Comparison of ENCODE assay signal across 2 cellular contexts in the genomic region with DNA sequence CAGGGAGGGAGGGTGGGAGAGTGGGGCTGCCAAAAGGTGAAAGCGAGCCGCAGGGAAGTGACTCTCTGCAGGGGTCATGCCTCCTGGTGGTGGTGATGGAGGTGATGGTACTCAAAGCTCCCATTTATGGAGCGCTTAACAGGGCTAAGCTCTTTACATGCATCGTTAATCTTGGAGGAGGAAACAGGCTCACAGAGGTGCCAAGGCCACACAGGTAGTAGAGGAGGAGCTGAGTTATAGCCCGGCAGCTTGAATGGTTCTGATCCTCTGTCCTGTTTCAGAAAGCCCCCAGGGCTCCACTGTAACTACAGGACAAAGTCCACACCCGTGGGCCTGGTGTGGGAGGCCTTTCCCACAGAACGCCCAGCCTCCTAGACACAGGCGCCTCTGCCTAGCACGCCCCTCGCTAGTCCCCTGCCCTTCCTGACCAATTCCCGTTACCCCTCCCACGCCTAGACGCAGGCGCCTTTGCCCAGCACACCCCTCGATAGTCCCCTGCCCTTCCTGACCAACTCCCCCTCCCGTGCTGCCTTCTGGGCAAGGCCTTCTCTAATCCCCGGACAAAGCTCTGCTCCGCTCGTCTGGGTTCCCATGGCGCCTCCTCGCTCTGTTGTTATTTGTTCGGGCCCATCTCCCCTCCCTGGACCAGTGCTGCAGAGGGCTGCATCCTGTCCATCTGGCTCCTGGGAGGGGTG.
A peak's percentile ranks its signal among the peaks of the same experiment; 100 is the strongest.
TF ChIP-seq lines count a peak whose summit lies in the region.

No MANE protein-coding gene starts in this region.

TF ChIP-seq in IMR-90, 13 proteins besides CTCF, POLR2A, EP300 and RAD21:
- TF ChIP-seq MXI1 (IDR thresholded peaks at IDR 0.05; ENCODE audit: borderline replicate concordance, low read depth, low read length) = no peak
- TF ChIP-seq FOS (IDR thresholded peaks at IDR 0.05; ENCODE audit: low read depth, low read length) = no peak
- TF ChIP-seq RCOR1 (IDR thresholded peaks at IDR 0.05; ENCODE audit: insufficient replicate concordance, low read length) = no peak
- TF ChIP-seq CEBPB (IDR thresholded peaks at IDR 0.05; ENCODE audit: low read depth, low read length) = no peak

TF ChIP-seq in HepG2, 621 proteins besides CTCF, POLR2A, EP300 and RAD21 (continues in another document):
- TF ChIP-seq ZNF331 (CRISPR knock-in tag; IDR thresholded peaks at IDR 0.05) (peak; percentile 33; the same call in 1 of the 2 replicates), GFI1 (CRISPR knock-in tag; IDR thresholded peaks at IDR 0.05; ENCODE audit: borderline replicate concordance) (0 out of 2 replicates have a peak, but pooled peaks have one; percentile 45), NONO (IDR thresholded peaks at IDR 0.05) (no peak), NONO (CRISPR knock-in tag; conservative IDR thresholded peaks at IDR 0.05) (peak; percentile 47; the same call in 1 of the 2 replicates), HDAC6 (IDR thresholded peaks at IDR 0.05; ENCODE audit: low read depth, low read length) (no peak), SPEN (CRISPR knock-in tag; IDR thresholded peaks at IDR 0.05; ENCODE audit: low read depth) (peak; percentile 69; the same call in 1 of the 2 replicates), ZNF230 (CRISPR knock-in tag; IDR thresholded peaks at IDR 0.05) (0 out of 2 replicates have a peak, but pooled peaks have one; percentile 59), ZNF280D (CRISPR knock-in tag; IDR thresholded peaks at IDR 0.05) (0 out of 2 replicates have a peak, but pooled peaks have one; percentile 46), MAZ (IDR thresholded peaks at IDR 0.05; ENCODE audit: borderline replicate concordance, low read depth, low read length) (peak; percentile 48; the same call in 1 of the 2 replicates), MAZ (CRISPR knock-in tag; IDR thresholded peaks at IDR 0.05; ENCODE audit: low read depth) (no peak; the same call in 1 of the 2 replicates), ZFX (CRISPR knock-in tag; IDR thresholded peaks at IDR 0.05; ENCODE audit: low read depth) (peak; percentile 74), SP4 (CRISPR knock-in tag; IDR thresholded peaks at IDR 0.05) (peak; percentile 53; the same call in 1 of the 2 replicates), SP5 (CRISPR knock-in tag; IDR thresholded peaks at IDR 0.05; ENCODE audit: borderline replicate concordance, low read depth) (no peak; the same call in 1 of the 2 replicates), NR2C2 (CRISPR knock-in tag; IDR thresholded peaks at IDR 0.05; ENCODE audit: borderline replicate concordance) (peak; percentile 30; the same call in 1 of the 2 replicates), GATAD1 (CRISPR knock-in tag; IDR thresholded peaks at IDR 0.05) (0 out of 2 replicates have a peak, but pooled peaks have one; percentile 36), ZNF280B (CRISPR knock-in tag; IDR thresholded peaks at IDR 0.05; ENCODE audit: borderline replicate concordance) (peak; percentile 73; the same call in 1 of the 2 replicates), YEATS4 (CRISPR knock-in tag; IDR thresholded peaks at IDR 0.05; ENCODE audit: borderline replicate concordance) (peak; percentile 58; the same call in 1 of the 2 replicates), SMC3 (IDR thresholded peaks at IDR 0.05; ENCODE audit: low read length) (peak; percentile 32; the same call in 1 of the 2 replicates), POGZ (CRISPR knock-in tag; IDR thresholded peaks at IDR 0.05) (0 out of 2 replicates have a peak, but pooled peaks have one; percentile 30), TGIF2 (CRISPR knock-in tag; IDR thresholded peaks at IDR 0.05) (peak; percentile 46; the same call in 1 of the 2 replicates), ZNF430 (CRISPR knock-in tag; IDR thresholded peaks at IDR 0.05) (no peak), PRMT3 (CRISPR knock-in tag; IDR thresholded peaks at IDR 0.05; ENCODE audit: borderline replicate concordance, low read depth) (no peak), CCDC6 (CRISPR knock-in tag; IDR thresholded peaks at IDR 0.05) (0 out of 2 replicates have a peak, but pooled peaks have one; percentile 79), PITX1 (CRISPR knock-in tag; IDR thresholded peaks at IDR 0.05) (peak; percentile 81), BCL6 (CRISPR knock-in tag; IDR thresholded peaks at IDR 0.05) (0 out of 2 replicates have a peak, but pooled peaks have one; percentile 24), ZNF205 (CRISPR knock-in tag; IDR thresholded peaks at IDR 0.05) (0 out of 2 replicates have a peak, but pooled peaks have one; percentile 24), GTF3A (CRISPR knock-in tag; conservative IDR thresholded peaks at IDR 0.05) (no peak), ZNF253 (CRISPR knock-in tag; IDR thresholded peaks at IDR 0.05; ENCODE audit: borderline replicate concordance) (0 out of 2 replicates have a peak, but pooled peaks have one; percentile 35), ZBTB38 (CRISPR knock-in tag; IDR thresholded peaks at IDR 0.05) (peak; percentile 70; the same call in 1 of the 2 replicates), ZSCAN12 (CRISPR knock-in tag; IDR thresholded peaks at IDR 0.05) (no peak), ZNF720 (CRISPR knock-in tag; IDR thresholded peaks at IDR 0.05) (no peak), RFXANK (CRISPR knock-in tag; IDR thresholded peaks at IDR 0.05) (0 out of 2 replicates have a peak, but pooled peaks have one; percentile 26), HNF4G (IDR thresholded peaks at IDR 0.05; ENCODE audit: borderline replicate concordance, low read depth, low read length) (peak; percentile 84), HNF4G (CRISPR knock-in tag; IDR thresholded peaks at IDR 0.05; ENCODE audit: borderline replicate concordance, low read depth) (peak; percentile 77), NFKBIZ (CRISPR knock-in tag; IDR thresholded peaks at IDR 0.05) (no peak), ZNF652 (CRISPR knock-in tag; IDR thresholded peaks at IDR 0.05; ENCODE audit: borderline replicate concordance, low read depth) (no peak), NR1H2 (CRISPR knock-in tag; IDR thresholded peaks at IDR 0.05; ENCODE audit: borderline replicate concordance, low read depth) (no peak), KDM6A (CRISPR knock-in tag; IDR thresholded peaks at IDR 0.05; ENCODE audit: low read depth) (peak; percentile 42; the same call in 1 of the 2 replicates), ZNF414 (CRISPR knock-in tag; IDR thresholded peaks at IDR 0.05) (no peak)
- TF ChIP-seq, protein P1, sequence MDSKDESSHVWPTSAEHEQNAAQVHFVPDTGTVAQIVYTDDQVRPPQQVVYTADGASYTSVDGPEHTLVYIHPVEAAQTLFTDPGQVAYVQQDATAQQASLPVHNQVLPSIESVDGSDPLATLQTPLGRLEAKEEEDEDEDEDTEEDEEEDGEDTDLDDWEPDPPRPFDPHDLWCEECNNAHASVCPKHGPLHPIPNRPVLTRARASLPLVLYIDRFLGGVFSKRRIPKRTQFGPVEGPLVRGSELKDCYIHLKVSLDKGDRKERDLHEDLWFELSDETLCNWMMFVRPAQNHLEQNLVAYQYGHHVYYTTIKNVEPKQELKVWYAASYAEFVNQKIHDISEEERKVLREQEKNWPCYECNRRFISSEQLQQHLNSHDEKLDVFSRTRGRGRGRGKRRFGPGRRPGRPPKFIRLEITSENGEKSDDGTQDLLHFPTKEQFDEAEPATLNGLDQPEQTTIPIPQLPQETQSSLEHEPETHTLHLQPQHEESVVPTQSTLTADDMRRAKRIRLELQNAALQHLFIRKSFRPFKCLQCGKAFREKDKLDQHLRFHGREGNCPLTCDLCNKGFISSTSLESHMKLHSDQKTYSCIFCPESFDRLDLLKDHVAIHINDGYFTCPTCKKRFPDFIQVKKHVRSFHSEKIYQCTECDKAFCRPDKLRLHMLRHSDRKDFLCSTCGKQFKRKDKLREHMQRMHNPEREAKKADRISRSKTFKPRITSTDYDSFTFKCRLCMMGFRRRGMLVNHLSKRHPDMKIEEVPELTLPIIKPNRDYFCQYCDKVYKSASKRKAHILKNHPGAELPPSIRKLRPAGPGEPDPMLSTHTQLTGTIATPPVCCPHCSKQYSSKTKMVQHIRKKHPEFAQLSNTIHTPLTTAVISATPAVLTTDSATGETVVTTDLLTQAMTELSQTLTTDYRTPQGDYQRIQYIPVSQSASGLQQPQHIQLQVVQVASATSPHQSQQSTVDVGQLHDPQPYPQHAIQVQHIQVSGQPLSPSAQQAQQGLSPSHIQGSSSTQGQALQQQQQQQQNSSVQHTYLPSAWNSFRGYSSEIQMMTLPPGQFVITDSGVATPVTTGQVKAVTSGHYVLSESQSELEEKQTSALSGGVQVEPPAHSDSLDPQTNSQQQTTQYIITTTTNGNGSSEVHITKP (CRISPR knock-in tag; IDR thresholded peaks at IDR 0.05; ENCODE audit: low read depth) = no peak
- TF ChIP-seq, protein P2, sequence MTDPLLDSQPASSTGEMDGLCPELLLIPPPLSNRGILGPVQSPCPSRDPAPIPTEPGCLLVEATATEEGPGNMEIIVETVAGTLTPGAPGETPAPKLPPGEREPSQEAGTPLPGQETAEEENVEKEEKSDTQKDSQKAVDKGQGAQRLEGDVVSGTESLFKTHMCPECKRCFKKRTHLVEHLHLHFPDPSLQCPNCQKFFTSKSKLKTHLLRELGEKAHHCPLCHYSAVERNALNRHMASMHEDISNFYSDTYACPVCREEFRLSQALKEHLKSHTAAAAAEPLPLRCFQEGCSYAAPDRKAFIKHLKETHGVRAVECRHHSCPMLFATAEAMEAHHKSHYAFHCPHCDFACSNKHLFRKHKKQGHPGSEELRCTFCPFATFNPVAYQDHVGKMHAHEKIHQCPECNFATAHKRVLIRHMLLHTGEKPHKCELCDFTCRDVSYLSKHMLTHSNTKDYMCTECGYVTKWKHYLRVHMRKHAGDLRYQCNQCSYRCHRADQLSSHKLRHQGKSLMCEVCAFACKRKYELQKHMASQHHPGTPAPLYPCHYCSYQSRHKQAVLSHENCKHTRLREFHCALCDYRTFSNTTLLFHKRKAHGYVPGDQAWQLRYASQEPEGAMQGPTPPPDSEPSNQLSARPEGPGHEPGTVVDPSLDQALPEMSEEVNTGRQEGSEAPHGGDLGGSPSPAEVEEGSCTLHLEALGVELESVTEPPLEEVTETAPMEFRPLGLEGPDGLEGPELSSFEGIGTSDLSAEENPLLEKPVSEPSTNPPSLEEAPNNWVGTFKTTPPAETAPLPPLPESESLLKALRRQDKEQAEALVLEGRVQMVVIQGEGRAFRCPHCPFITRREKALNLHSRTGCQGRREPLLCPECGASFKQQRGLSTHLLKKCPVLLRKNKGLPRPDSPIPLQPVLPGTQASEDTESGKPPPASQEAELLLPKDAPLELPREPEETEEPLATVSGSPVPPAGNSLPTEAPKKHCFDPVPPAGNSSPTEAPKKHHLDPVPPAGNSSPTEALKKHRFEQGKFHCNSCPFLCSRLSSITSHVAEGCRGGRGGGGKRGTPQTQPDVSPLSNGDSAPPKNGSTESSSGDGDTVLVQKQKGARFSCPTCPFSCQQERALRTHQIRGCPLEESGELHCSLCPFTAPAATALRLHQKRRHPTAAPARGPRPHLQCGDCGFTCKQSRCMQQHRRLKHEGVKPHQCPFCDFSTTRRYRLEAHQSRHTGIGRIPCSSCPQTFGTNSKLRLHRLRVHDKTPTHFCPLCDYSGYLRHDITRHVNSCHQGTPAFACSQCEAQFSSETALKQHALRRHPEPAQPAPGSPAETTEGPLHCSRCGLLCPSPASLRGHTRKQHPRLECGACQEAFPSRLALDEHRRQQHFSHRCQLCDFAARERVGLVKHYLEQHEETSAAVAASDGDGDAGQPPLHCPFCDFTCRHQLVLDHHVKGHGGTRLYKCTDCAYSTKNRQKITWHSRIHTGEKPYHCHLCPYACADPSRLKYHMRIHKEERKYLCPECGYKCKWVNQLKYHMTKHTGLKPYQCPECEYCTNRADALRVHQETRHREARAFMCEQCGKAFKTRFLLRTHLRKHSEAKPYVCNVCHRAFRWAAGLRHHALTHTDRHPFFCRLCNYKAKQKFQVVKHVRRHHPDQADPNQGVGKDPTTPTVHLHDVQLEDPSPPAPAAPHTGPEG (CRISPR knock-in tag; IDR thresholded peaks at IDR 0.05) = no peak
- TF ChIP-seq, protein P3, sequence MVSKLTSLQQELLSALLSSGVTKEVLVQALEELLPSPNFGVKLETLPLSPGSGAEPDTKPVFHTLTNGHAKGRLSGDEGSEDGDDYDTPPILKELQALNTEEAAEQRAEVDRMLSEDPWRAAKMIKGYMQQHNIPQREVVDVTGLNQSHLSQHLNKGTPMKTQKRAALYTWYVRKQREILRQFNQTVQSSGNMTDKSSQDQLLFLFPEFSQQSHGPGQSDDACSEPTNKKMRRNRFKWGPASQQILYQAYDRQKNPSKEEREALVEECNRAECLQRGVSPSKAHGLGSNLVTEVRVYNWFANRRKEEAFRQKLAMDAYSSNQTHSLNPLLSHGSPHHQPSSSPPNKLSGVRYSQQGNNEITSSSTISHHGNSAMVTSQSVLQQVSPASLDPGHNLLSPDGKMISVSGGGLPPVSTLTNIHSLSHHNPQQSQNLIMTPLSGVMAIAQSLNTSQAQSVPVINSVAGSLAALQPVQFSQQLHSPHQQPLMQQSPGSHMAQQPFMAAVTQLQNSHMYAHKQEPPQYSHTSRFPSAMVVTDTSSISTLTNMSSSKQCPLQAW (CRISPR knock-in tag; IDR thresholded peaks at IDR 0.05) = peak; percentile 45; the same call in 1 of the 2 replicates
